ENCODE assay signal across 8 cellular contexts in the genomic region with DNA sequence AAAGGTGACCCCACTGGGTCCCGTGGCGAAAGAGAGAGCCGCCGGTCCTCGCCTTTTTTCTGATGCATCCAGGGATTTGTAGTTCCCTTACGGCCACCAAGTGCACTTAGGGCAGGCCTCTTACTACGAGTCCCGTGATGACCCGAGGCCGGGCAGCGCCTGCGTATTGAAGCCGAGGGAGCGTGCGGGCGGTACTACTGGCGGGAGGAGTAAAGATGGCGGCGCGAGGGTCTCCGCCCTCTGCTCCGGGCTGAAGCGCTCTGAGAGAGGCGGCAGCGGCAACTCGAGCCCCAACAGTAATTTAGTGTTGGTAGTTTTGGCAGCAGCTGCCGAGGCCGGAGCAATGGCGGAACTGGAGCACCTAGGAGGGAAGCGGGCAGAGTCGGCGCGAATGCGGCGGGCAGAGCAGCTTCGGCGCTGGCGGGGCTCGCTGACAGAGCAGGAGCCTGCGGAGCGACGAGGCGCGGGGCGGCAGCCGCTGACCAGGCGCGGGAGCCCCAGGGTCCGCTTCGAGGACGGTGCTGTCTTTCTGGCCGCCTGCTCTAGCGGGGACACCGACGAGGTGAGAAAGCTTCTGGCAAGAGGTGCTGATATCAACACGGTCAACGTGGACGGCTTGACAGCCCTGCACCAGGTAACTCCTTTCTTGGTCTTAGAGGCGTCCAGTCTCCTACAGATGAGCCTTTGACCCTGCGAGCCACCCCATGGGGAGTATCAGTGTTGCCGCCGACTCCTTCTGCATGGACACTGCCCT. TPM values are rescaled to one million over a fixed set of nuclear protein-coding genes. Genes with fewer than 3 reads are reported as not detected.
DNase-seq lines count a peak whose midpoint lies in the region; ATAC-seq and TF ChIP-seq lines count a peak whose summit lies in the region.

A gene with protein sequence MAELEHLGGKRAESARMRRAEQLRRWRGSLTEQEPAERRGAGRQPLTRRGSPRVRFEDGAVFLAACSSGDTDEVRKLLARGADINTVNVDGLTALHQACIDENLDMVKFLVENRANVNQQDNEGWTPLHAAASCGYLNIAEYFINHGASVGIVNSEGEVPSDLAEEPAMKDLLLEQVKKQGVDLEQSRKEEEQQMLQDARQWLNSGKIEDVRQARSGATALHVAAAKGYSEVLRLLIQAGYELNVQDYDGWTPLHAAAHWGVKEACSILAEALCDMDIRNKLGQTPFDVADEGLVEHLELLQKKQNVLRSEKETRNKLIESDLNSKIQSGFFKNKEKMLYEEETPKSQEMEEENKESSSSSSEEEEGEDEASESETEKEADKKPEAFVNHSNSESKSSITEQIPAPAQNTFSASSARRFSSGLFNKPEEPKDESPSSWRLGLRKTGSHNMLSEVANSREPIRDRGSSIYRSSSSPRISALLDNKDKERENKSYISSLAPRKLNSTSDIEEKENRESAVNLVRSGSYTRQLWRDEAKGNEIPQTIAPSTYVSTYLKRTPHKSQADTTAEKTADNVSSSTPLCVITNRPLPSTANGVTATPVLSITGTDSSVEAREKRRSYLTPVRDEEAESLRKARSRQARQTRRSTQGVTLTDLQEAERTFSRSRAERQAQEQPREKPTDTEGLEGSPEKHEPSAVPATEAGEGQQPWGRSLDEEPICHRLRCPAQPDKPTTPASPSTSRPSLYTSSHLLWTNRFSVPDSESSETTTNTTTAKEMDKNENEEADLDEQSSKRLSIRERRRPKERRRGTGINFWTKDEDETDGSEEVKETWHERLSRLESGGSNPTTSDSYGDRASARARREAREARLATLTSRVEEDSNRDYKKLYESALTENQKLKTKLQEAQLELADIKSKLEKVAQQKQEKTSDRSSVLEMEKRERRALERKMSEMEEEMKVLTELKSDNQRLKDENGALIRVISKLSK (plus strand): TSS at position 191 of the 754 bp plus-strand sequence. CDS start 153 bp downstream, at position 344.

- TF ChIP-seq CTCF in fibroblast of the aortic adventitia (IDR thresholded peaks at IDR 0.05; ENCODE audit: insufficient read depth, low read length) = no peak
- TF ChIP-seq CTCF in nephron progenitor cell (IDR thresholded peaks at IDR 0.05) = no peak

- DNase-seq in ELF-1 (ENCODE audit: low read depth, low spot score) = peak; percentile 99
- DNase-seq in H7 = peak; percentile 89
- DNase-seq in M059J (ENCODE audit: low read depth) = peak; percentile 100
- peak; percentile 99 for DNase-seq in SHP77 (lab: John Stamatoyannopoulos, UW)
- peak; percentile 94 for DNase-seq in activated effector memory CD4-positive, alpha-beta T cell treated with Interleukin-2 at 50 U/mL for 16 hours
- peak; percentile 99 for DNase-seq in fibroblast of the aortic adventitia (ENCODE audit: low read depth)
- peak; percentile 96 for DNase-seq in nephron progenitor cell
- DNase-seq in stimulated activated naive CD8-positive, alpha-beta T cell treated with anti-CD3 and anti-CD28 coated beads, Interleukin-15, amount 100 ng/mL, for 72 hours = peak; percentile 93 to 97

- H3K36me3 ChIP-seq in H7 (replicated peaks; ENCODE audit: control insufficient read depth, insufficient read depth, low read length) = no peaks in the 10 kb centered on the region

- H3K4me3 ChIP-seq in H7 (ENCODE audit: insufficient read depth, low read depth, low read length) (peak within 1 kb of the TSS; percentile 95), fibroblast of the aortic adventitia (ENCODE audit: low read depth, low read length) (peak within 1 kb of the TSS; percentile 99)

- ATAC-seq in stimulated activated naive CD8-positive, alpha-beta T cell treated with anti-CD3 and anti-CD28 coated beads, Interleukin-15, amount 100 ng/mL, for 72 hours = peak; percentile 99

- peaks cover 9% of the 10 kb centered on the region for H3K27me3 Mint-ChIP-seq in nephron progenitor cell (ENCODE audit: low read depth, poor library complexity)
- no peaks in the 10 kb centered on the region for H3K27me3 Mint-ChIP-seq in stimulated activated naive CD8-positive, alpha-beta T cell treated with anti-CD3 and anti-CD28 coated beads, Interleukin-15, amount 100 ng/mL, for 72 hours

- H3K36me3 Mint-ChIP-seq in nephron progenitor cell (ENCODE audit: low read depth) = no peaks in the 10 kb centered on the region

- H3K27ac Mint-ChIP-seq in nephron progenitor cell = peak within 1 kb of the TSS; percentile 99
- peak within 1 kb of the TSS; percentile 95 to 99 for H3K27ac Mint-ChIP-seq in stimulated activated naive CD8-positive, alpha-beta T cell treated with anti-CD3 and anti-CD28 coated beads, Interleukin-15, amount 100 ng/mL, for 72 hours

- peak within 1 kb of the TSS; percentile 94 for H3K4me3 Mint-ChIP-seq in nephron progenitor cell
- peak within 1 kb of the TSS; percentile 95 to 99 for H3K4me3 Mint-ChIP-seq in stimulated activated naive CD8-positive, alpha-beta T cell treated with anti-CD3 and anti-CD28 coated beads, Interleukin-15, amount 100 ng/mL, for 72 hours

- no peaks in the 10 kb centered on the region for H3K9me3 Mint-ChIP-seq in nephron progenitor cell
- H3K9me3 Mint-ChIP-seq in stimulated activated naive CD8-positive, alpha-beta T cell treated with anti-CD3 and anti-CD28 coated beads, Interleukin-15, amount 100 ng/mL, for 72 hours = no peaks in the 10 kb centered on the region

- H3K4me1 Mint-ChIP-seq in nephron progenitor cell = peaks cover 30% of the 10 kb centered on the region
- H3K4me1 Mint-ChIP-seq in stimulated activated naive CD8-positive, alpha-beta T cell treated with anti-CD3 and anti-CD28 coated beads, Interleukin-15, amount 100 ng/mL, for 72 hours = peaks cover 39% of the 10 kb centered on the region

- no peaks in the 10 kb centered on the region for H3K27me3 ChIP-seq in H7 (ENCODE audit: control insufficient read depth, insufficient read depth, low read length)

RNA-seq across cellular contexts. Expression of the gene that starts here (rescaled TPM):
- total RNA-seq in H7 (2014; rRNA removed; shearing (Covaris generic)) = 4.5 and 14.5 TPM in 2 replicates
- total RNA-seq in M059J (2014; rRNA removed; shearing (Covaris generic)) = 4.1 and 9.3 TPM in 2 replicates
- total RNA-seq in fibroblast of the aortic adventitia (ENCODE audit: low replicate concordance) = 26.8 and 47.1 TPM in 2 replicates

Comparison
In these comparisons a context has a peak if more than half of its experiments do, and no peak if none do; other contexts are left out.
1. Peak in every context shown above with its lines: DNase-seq, ATAC-seq and H3K4me3 ChIP-seq.